18 cellular contexts compared by ENCODE assay signal in genomic region chr3:12957334-12957733, GRCh38.
DNase-seq lines count a peak whose midpoint lies in the region; ATAC-seq and TF ChIP-seq lines count a peak whose summit lies in the region.
"Had no signal": no experiment of that assay in that cellular context is flagged by ENCODE, and none has a peak within 500 bp of the region (broad histone marks: within the 10 kb centered on the region; RNA-seq: fewer than 3 reads in every experiment).

No MANE protein-coding gene starts in this region.

- H3K79me2 ChIP-seq in hepatocyte = peaks cover 98% of the 10 kb centered on the region
- H3K79me2 ChIP-seq in SK-N-SH (ENCODE audit: insufficient read depth) = peaks cover 71% of the 10 kb centered on the region

- H3K27me3 ChIP-seq in CD4-positive, alpha-beta T cell (ENCODE audit: control insufficient read depth, insufficient read depth, low read length) = no peaks in the 10 kb centered on the region
- H3K27me3 ChIP-seq in adrenal gland = no peaks in the 10 kb centered on the region
- H3K27me3 ChIP-seq in hepatocyte = no peaks in the 10 kb centered on the region
- H3K27me3 ChIP-seq in SK-N-SH (ENCODE audit: insufficient read depth) = no peaks in the 10 kb centered on the region
- H3K27me3 ChIP-seq: brain microvascular endothelial cell, neural progenitor cell had no signal

- no peaks in the 10 kb centered on the region for H3K9me3 ChIP-seq in CD4-positive, alpha-beta T cell (ENCODE audit: control insufficient read depth, low read length)
- no peaks in the 10 kb centered on the region for H3K9me3 ChIP-seq in adrenal gland (replicated peaks in 1 of 3)
- no peaks in the 10 kb centered on the region for H3K9me3 ChIP-seq in hepatocyte (ENCODE audit: low read depth)
- H3K9me3 ChIP-seq in mucosa of descending colon = no peaks in the 10 kb centered on the region
- H3K9me3 ChIP-seq in SK-N-SH = no peaks in the 10 kb centered on the region

- no peak for TF ChIP-seq POLR2A in adrenal gland (IDR thresholded peaks at IDR 0.05)

- POLR2A ChIA-PET in CD4-positive, alpha-beta T cell (lab: Charles Lee) = interaction anchor here (0.8 to 1.5 kb wide), 2 partner anchors 9 to 1176 kb away, joined by 3 read pairs; no protein-coding TSS in a partner anchor
- POLR2A ChIA-PET in SK-N-SH (lab: Yijun Ruan, JAX) = no interaction called here

- H3K36me3 ChIP-seq in adrenal gland (replicated peaks in 1 of 2) (no peaks in the 10 kb centered on the region), hepatocyte (replicated peaks; ENCODE audit: insufficient read depth, low read depth) (no peaks in the 10 kb centered on the region), mucosa of descending colon (ENCODE audit: low read depth) (no peaks in the 10 kb centered on the region), SK-N-SH (replicated peaks in 1 of 2; ENCODE audit: control insufficient read depth in 1 of 2, insufficient read depth in 2 of 2, low read length in 1 of 2) (no peaks in the 10 kb centered on the region)
- H3K36me3 ChIP-seq: brain microvascular endothelial cell, neural progenitor cell had no signal

- H4K20me1 ChIP-seq in hepatocyte (ENCODE audit: insufficient read depth, poor library complexity, severe bottlenecking) (peaks cover 69% of the 10 kb centered on the region), SK-N-SH (ENCODE audit: insufficient read depth) (peaks cover 88% of the 10 kb centered on the region)

- ATAC-seq in CD4-positive, alpha-beta T cell (ENCODE audit: poor library complexity) = no peak
- no peak for ATAC-seq in stimulated activated memory B cell treated with anti-CD40 and anti-IgM and Interleukin-4, amounts not matched to agents 10 μg/mL and 1 μg/mL and 100 μg/mL, for 72 hours
- no peak for ATAC-seq in mucosa of descending colon

- H3K4me2 ChIP-seq in hepatocyte (no peak overlapping the region), SK-N-SH (no peak overlapping the region)
- H3K4me2 ChIP-seq: neural progenitor cell, PC-9 had no signal

- H3K36me3 Mint-ChIP-seq in CD4-positive, alpha-beta T cell (ENCODE audit: low read depth) = peaks cover 30% of the 10 kb centered on the region
- H3K36me3 Mint-ChIP-seq in stimulated activated memory B cell treated with anti-CD40 and anti-IgM and Interleukin-4, amounts not matched to agents 10 μg/mL and 1 μg/mL and 100 μg/mL, for 72 hours = peaks cover 21% of the 10 kb centered on the region

- no peak for DNase-seq in CD4-positive, alpha-beta T cell
- DNase-seq in adrenal gland (no peak), hepatocyte (ENCODE audit: low spot score) (no peak), NCI-H2107 treated with DMSO at 0.1 percent for 48 hours (lab: John Stamatoyannopoulos, UW; ENCODE audit: unreplicated experiment) (no peak), mucosa of descending colon (no peak), retina (no peak), SK-N-SH (no peak)
- DNase-seq: activated effector memory CD4-positive, alpha-beta T cell treated with anti-CD3 and anti-CD28 coated beads, Interleukin-2, amount 50 U/mL, for 16 hours; brain microvascular endothelial cell; DMS53; effector memory CD4-positive, alpha-beta T cell; IMR-90; mesenchymal stem cell; NCI-H2107; NCI-H748 treated with DMSO at 0.1 percent for 48 hours; PC-9 had no signal

- H3K9me3 Mint-ChIP-seq in CD4-positive, alpha-beta T cell = no peaks in the 10 kb centered on the region
- no peaks in the 10 kb centered on the region for H3K9me3 Mint-ChIP-seq in stimulated activated memory B cell treated with anti-CD40 and anti-IgM and Interleukin-4, amounts not matched to agents 10 μg/mL and 1 μg/mL and 100 μg/mL, for 72 hours
- H3K9me3 Mint-ChIP-seq: neural progenitor cell had no signal

- no peak overlapping the region for H2AFZ ChIP-seq in hepatocyte
- H2AFZ ChIP-seq in SK-N-SH (ENCODE audit: low read depth) = no peak overlapping the region
- H2AFZ ChIP-seq: neural progenitor cell, PC-9 had no signal

- H3K27me3 Mint-ChIP-seq in CD4-positive, alpha-beta T cell = no peaks in the 10 kb centered on the region
- no peaks in the 10 kb centered on the region for H3K27me3 Mint-ChIP-seq in stimulated activated memory B cell treated with anti-CD40 and anti-IgM and Interleukin-4, amounts not matched to agents 10 μg/mL and 1 μg/mL and 100 μg/mL, for 72 hours

- H3K9ac ChIP-seq in SK-N-SH = no peak overlapping the region
- H3K9ac ChIP-seq: neural progenitor cell had no signal

- 50 to 79% (median 69%) methylated on average over 8 of the region's 8 CpGs for WGBS in adrenal gland, 4 donors
- 70% methylated on average over 8 of the region's 8 CpGs for WGBS in hepatocyte (ENCODE audit: low lambda C conversion rate, missing lambda C conversion rate)
- WGBS in SK-N-SH (ENCODE audit: low lambda C conversion rate) = 96% methylated on average over 5 of the region's 8 CpGs

- TF ChIP-seq EP300 in SK-N-SH (IDR thresholded peaks at IDR 0.05; ENCODE audit: borderline replicate concordance in 1 of 2, low read depth in 1 of 2, low read length in 1 of 2) = no peak

- CTCF ChIA-PET in CD4-positive, alpha-beta T cell (lab: Charles Lee) = no interaction called here
- CTCF ChIA-PET in SK-N-SH (lab: Yijun Ruan, JAX) = interaction anchor here (5.3 kb wide), 1 partner anchor 26 kb away, joined by 32 read pairs; no protein-coding TSS in a partner anchor

- H3K4me1 ChIP-seq in adrenal gland (replicated peaks in 1 of 2) = peaks cover 54 to 84% of the 10 kb centered on the region in 2 donors
- peaks cover 23% of the 10 kb centered on the region for H3K4me1 ChIP-seq in hepatocyte (ENCODE audit: insufficient read depth)
- H3K4me1 ChIP-seq in mucosa of descending colon (ENCODE audit: low read depth) = peaks cover 10% of the 10 kb centered on the region
- peaks cover 15 to 71% of the 10 kb centered on the region in 2 experiments; a peak in 2 of 4 replicates for H3K4me1 ChIP-seq in SK-N-SH (ENCODE audit: control insufficient read depth in 1 of 2, insufficient read depth in 2 of 2, low read depth in 1 of 2, low read length in 1 of 2)

- H3F3A ChIP-seq in SK-N-SH (replicated peaks; ENCODE audit: insufficient read depth) = no peaks in the 10 kb centered on the region

- TF ChIP-seq RAD21 in SK-N-SH (IDR thresholded peaks at IDR 0.05; ENCODE audit: low read length) = no peak

- H3K4me3 ChIP-seq in adrenal gland = no peak overlapping the region
- H3K4me3 ChIP-seq in hepatocyte = no peak overlapping the region
- no peak overlapping the region for H3K4me3 ChIP-seq in mucosa of descending colon
- H3K4me3 ChIP-seq in SK-N-SH (ENCODE audit: low read depth in 2 of 2, low read length in 1 of 2) = no peak overlapping the region
- H3K4me3 ChIP-seq: neural progenitor cell, PC-9 had no signal

- peak overlapping the region; percentile 52 for H3K27ac Mint-ChIP-seq in CD4-positive, alpha-beta T cell
- H3K27ac Mint-ChIP-seq in stimulated activated memory B cell treated with anti-CD40 and anti-IgM and Interleukin-4, amounts not matched to agents 10 μg/mL and 1 μg/mL and 100 μg/mL, for 72 hours = peak overlapping the region; percentile 95
- H3K27ac Mint-ChIP-seq: neural progenitor cell had no signal

- TF ChIP-seq CTCF in CD4-positive, alpha-beta T cell (IDR thresholded peaks at IDR 0.05) = no peak
- TF ChIP-seq CTCF in adrenal gland (IDR thresholded peaks at IDR 0.05) = no peak
- no peak for TF ChIP-seq CTCF in hepatocyte (IDR thresholded peaks at IDR 0.05; ENCODE audit: poor library complexity)
- TF ChIP-seq CTCF in mucosa of descending colon (IDR thresholded peaks at IDR 0.05) = no peak
- no peak for TF ChIP-seq CTCF in SK-N-SH (IDR thresholded peaks at IDR 0.05)

- H3K9me2 ChIP-seq in hepatocyte (replicated peaks; ENCODE audit: insufficient read depth) (no peaks in the 10 kb centered on the region), SK-N-SH (no peaks in the 10 kb centered on the region)

- H3K4me1 Mint-ChIP-seq in CD4-positive, alpha-beta T cell (ENCODE audit: low read depth) = peaks cover 80% of the 10 kb centered on the region
- peaks cover 97% of the 10 kb centered on the region for H3K4me1 Mint-ChIP-seq in stimulated activated memory B cell treated with anti-CD40 and anti-IgM and Interleukin-4, amounts not matched to agents 10 μg/mL and 1 μg/mL and 100 μg/mL, for 72 hours

- H3K27ac ChIP-seq in CD4-positive, alpha-beta T cell (ENCODE audit: low read depth, low read length) = no peak overlapping the region
- H3K27ac ChIP-seq in adrenal gland = peak overlapping the region in 3 of 5 donors; percentile 42 to 68 (median 60)
- peak overlapping the region; percentile 67 for H3K27ac ChIP-seq in hepatocyte
- no peak overlapping the region; a peak in 1 of 4 replicates for H3K27ac ChIP-seq in SK-N-SH (ENCODE audit: low read depth in 2 of 2, low read length in 1 of 2)
- H3K27ac ChIP-seq: brain microvascular endothelial cell, neural progenitor cell, PC-9 had no signal

- intact Hi-C loops in CD4-positive, alpha-beta T cell (cut with DNase I, micrococcal nuclease) = no loop called here
- intact Hi-C loops in adrenal gland (cut with DNase I) (no loop called here), mucosa of descending colon (cut with DNase I, micrococcal nuclease) (no loop called here)

- H3K4me3 Mint-ChIP-seq in CD4-positive, alpha-beta T cell = no peak overlapping the region
- H3K4me3 Mint-ChIP-seq in stimulated activated memory B cell treated with anti-CD40 and anti-IgM and Interleukin-4, amounts not matched to agents 10 μg/mL and 1 μg/mL and 100 μg/mL, for 72 hours = no peak overlapping the region
- H3K4me3 Mint-ChIP-seq: neural progenitor cell had no signal

TF ChIP-seq in SK-N-SH, 30 proteins besides CTCF, POLR2A, EP300 and RAD21 (continues in another document):
- TF ChIP-seq NRF1 (IDR thresholded peaks at IDR 0.05; ENCODE audit: low read depth, low read length) = no peak
- no peak for TF ChIP-seq CHD2 (IDR thresholded peaks at IDR 0.05; ENCODE audit: low read length, partially characterized antibody)
- no peak for TF ChIP-seq NFIC (IDR thresholded peaks at IDR 0.05; ENCODE audit: borderline replicate concordance)
- TF ChIP-seq MEF2A (IDR thresholded peaks at IDR 0.05; ENCODE audit: borderline replicate concordance, low read depth) = no peak
- TF ChIP-seq JUND (IDR thresholded peaks at IDR 0.05) = no peak
- no peak for TF ChIP-seq TAF1 (IDR thresholded peaks at IDR 0.05; ENCODE audit: borderline replicate concordance, low read depth, low read length)
- TF ChIP-seq ELF1 (IDR thresholded peaks at IDR 0.05) = no peak
- no peak for TF ChIP-seq TEAD4 (IDR thresholded peaks at IDR 0.05; ENCODE audit: borderline replicate concordance, insufficient read depth)
- no peak for TF ChIP-seq FOXM1 (IDR thresholded peaks at IDR 0.05; ENCODE audit: low read depth)
- TF ChIP-seq EZH2phosphoT487 (IDR thresholded peaks at IDR 0.05; ENCODE audit: borderline replicate concordance, low read depth) = no peak
- no peak for TF ChIP-seq SMC3 (IDR thresholded peaks at IDR 0.05; ENCODE audit: low read depth, low read length)
- no peak for TF ChIP-seq POLR2AphosphoS5 (IDR thresholded peaks at IDR 0.05; ENCODE audit: low read depth, low read length)
- TF ChIP-seq RCOR1 (IDR thresholded peaks at IDR 0.05; ENCODE audit: low read length) = no peak
- TF ChIP-seq YY1 (IDR thresholded peaks at IDR 0.05; ENCODE audit: low read depth) = no peak
- no peak for TF ChIP-seq GABPA (IDR thresholded peaks at IDR 0.05; ENCODE audit: low read depth)

Comparison
In these comparisons a context has a peak if more than half of its experiments do, and no peak if none do; other contexts are left out.
1. H3K27ac ChIP-seq: peak in adrenal gland (3 of 5) and hepatocyte (single experiment); none in CD4-positive, alpha-beta T cell (single experiment) and SK-N-SH (0 of 2).